12 cellular contexts compared by ENCODE assay signal in the genomic region with DNA sequence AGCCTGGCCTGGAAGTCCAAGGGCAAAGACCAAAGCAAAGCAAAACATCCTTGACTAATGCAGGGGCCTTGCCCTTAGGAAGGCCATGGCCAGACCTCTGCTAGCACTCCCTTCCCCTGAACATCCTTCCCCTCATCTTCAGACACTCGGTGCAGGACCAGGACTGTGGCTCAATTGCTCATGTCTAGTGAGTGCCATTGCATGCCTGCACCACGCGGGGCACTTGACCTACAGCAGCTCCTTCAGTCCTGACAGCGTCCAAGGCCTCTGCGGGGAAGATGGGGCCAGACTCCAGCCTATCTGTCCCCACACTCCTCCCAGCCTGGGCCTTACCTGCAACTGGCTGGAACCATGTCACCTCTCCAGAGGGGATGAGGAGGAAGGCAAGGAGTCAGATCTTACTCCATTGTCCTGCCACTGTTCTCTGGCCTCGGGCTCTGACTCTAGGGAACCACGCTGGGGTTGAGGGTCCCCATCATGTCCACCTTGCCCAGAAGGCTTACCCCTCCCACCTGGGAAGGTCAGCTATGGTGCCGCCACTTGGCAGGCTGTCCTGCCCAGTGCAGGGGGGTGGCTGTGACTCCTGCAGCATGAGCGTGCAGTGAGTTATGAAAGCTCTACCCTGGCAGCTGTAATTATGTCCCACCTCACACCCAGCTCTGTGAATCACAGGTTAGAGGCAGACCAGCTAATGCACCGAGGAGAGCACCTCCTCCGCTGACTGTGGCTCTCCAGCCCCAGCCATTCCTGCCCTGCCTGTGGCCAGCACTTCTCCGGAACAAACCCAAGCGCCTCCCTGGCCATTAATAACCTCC. TPM values are rescaled to one million over a fixed set of nuclear protein-coding genes. Genes with fewer than 3 reads are reported as not detected.
A peak's percentile ranks its signal among the peaks of the same experiment; 100 is the strongest.
DNase-seq lines count a peak whose midpoint lies in the region; TF ChIP-seq lines count a peak whose summit lies in the region.
"Had no signal": no experiment of that assay in that cellular context is flagged by ENCODE, and none has a peak within 500 bp of the region (broad histone marks: within the 10 kb centered on the region; RNA-seq: fewer than 3 reads in every experiment).

No MANE protein-coding gene starts in this region.

- H3K27me3 ChIP-seq in GM06990 (replicated peaks; ENCODE audit: control insufficient read depth, insufficient read depth, low read length), result no peaks in the 10 kb centered on the region; the same call in 1 of the 2 replicates
- no peaks in the 10 kb centered on the region for H3K27me3 ChIP-seq in MM.1S (replicated peaks; ENCODE audit: insufficient read depth, low read length)
- H3K27me3 ChIP-seq in osteoblast (ENCODE audit: insufficient read depth, low read length), result peaks cover 34% of the 10 kb centered on the region
- peaks cover 0 to 49% (median 0%) of the 10 kb centered on the region in 4 donors for H3K27me3 ChIP-seq in esophagus squamous epithelium

- H3K9ac ChIP-seq in MM.1S (ENCODE audit: low read length), result no peak overlapping the region

- intact Hi-C loops in esophagus squamous epithelium (cut with DNase I), result no loop called here

- H2AFZ ChIP-seq in MM.1S (ENCODE audit: low read length) (no peak overlapping the region), osteoblast (ENCODE audit: low read length) (no peak overlapping the region)

- H3K79me2 ChIP-seq in MM.1S (ENCODE audit: low read length), result no peaks in the 10 kb centered on the region
- no peaks in the 10 kb centered on the region for H3K79me2 ChIP-seq in osteoblast (ENCODE audit: insufficient read depth, low read length)

- H4K20me1 ChIP-seq in MM.1S (ENCODE audit: insufficient read depth, low read length) (no peaks in the 10 kb centered on the region), osteoblast (ENCODE audit: insufficient read depth, low read length) (no peaks in the 10 kb centered on the region)

- H3K36me3 ChIP-seq in GM06990 (ENCODE audit: control insufficient read depth, insufficient read depth, low read length) (no peaks in the 10 kb centered on the region), MM.1S (replicated peaks; ENCODE audit: insufficient read depth, low read length) (no peaks in the 10 kb centered on the region), osteoblast (ENCODE audit: insufficient read depth, low read length) (no peaks in the 10 kb centered on the region), esophagus squamous epithelium (no peaks in the 10 kb centered on the region)

- WGBS in esophagus squamous epithelium, 2 donors, result 54 to 60% methylated on average over 8 to 9 of the region's 13 CpGs

- no peaks in the 10 kb centered on the region for H3F3A ChIP-seq in MM.1S (ENCODE audit: insufficient read depth, low read length)

- H3K4me2 ChIP-seq in MM.1S (ENCODE audit: low read depth, low read length) (no peak overlapping the region), osteoblast (ENCODE audit: insufficient read depth, low read length) (no peak overlapping the region)

- H3K27ac ChIP-seq in MM.1S (ENCODE audit: low read length) (no peak overlapping the region), osteoblast (ENCODE audit: low read depth, low read length) (no peak overlapping the region), esophagus squamous epithelium (no peak overlapping the region)
- H3K27ac ChIP-seq: psoas muscle had no signal

- no peak for TF ChIP-seq POLR2A in esophagus squamous epithelium (IDR thresholded peaks at IDR 0.05)

- H3K9me3 ChIP-seq in MM.1S (replicated peaks; ENCODE audit: insufficient read depth, low read length), result no peaks in the 10 kb centered on the region
- no peaks in the 10 kb centered on the region for H3K9me3 ChIP-seq in osteoblast (ENCODE audit: low read depth, low read length)
- no peaks in the 10 kb centered on the region for H3K9me3 ChIP-seq in esophagus squamous epithelium
- H3K9me3 ChIP-seq: psoas muscle had no signal

- H3K4me1 ChIP-seq in MM.1S (ENCODE audit: low read length), result no peaks in the 10 kb centered on the region
- H3K4me1 ChIP-seq in osteoblast (ENCODE audit: insufficient read depth, low read length), result no peaks in the 10 kb centered on the region
- no peaks in the 10 kb centered on the region for H3K4me1 ChIP-seq in esophagus squamous epithelium
- H3K4me1 ChIP-seq: psoas muscle had no signal

- DNase-seq in GM06990 (ENCODE audit: extremely low read depth, insufficient read length), result no peak
- no peak for DNase-seq in MM.1S
- peak; percentile 39 for DNase-seq in ecto neural progenitor cell (ENCODE audit: low spot score)
- DNase-seq in osteoblast (ENCODE audit: insufficient read length, low spot score, missing footprints), result no peak
- DNase-seq in stimulated activated CD4-positive, alpha-beta T cell treated with anti-CD3 and anti-CD28 coated beads, Interleukin-4, amount 100 ng/mL, for 24 hours, result no peak
- DNase-seq in esophagus squamous epithelium (lab: John Stamatoyannopoulos, UW), result no peak
- DNase-seq in A172 (ENCODE audit: low spot score), result no peak
- DNase-seq in HK-2 (ENCODE audit: unreplicated experiment), result no peak
- DNase-seq: activated CD4-positive, alpha-beta T cell treated with anti-CD3 and anti-CD28 coated beads for 1 hour; activated naive CD4-positive, alpha-beta T cell treated with anti-CD3 and anti-CD28 coated beads, Interleukin-2, amount 10 ng/mL, durations not matched to agents 7 days and 5 days; kidney glomerular epithelial cell; psoas muscle had no signal

- TF ChIP-seq CTCF in GM06990 (IDR thresholded peaks at IDR 0.05; ENCODE audit: insufficient read depth, low read length, poor library complexity, severe bottlenecking), result peak; percentile 22
- TF ChIP-seq CTCF in MM.1S (IDR thresholded peaks at IDR 0.05; ENCODE audit: low read length), result peak; percentile 20; the same call in 1 of the 2 replicates
- TF ChIP-seq CTCF in osteoblast (IDR thresholded peaks at IDR 0.05; ENCODE audit: extremely low read depth, low read depth, low read length), result peak; percentile 30
- no peak for TF ChIP-seq CTCF in esophagus squamous epithelium (IDR thresholded peaks at IDR 0.05)

- no peaks in the 10 kb centered on the region for H3K9me2 ChIP-seq in MM.1S (replicated peaks; ENCODE audit: insufficient read depth, low read length)

- no peak overlapping the region for H3K4me3 ChIP-seq in GM06990 (replicated peaks; ENCODE audit: low read depth, low read length)
- H3K4me3 ChIP-seq in MM.1S (ENCODE audit: low read length), result no peak overlapping the region
- H3K4me3 ChIP-seq in osteoblast (ENCODE audit: insufficient read depth, low read length), result no peak overlapping the region
- H3K4me3 ChIP-seq in esophagus squamous epithelium, result no peak overlapping the region
- H3K4me3 ChIP-seq: psoas muscle had no signal

RNA-seq across cellular contexts. Expression of gene DRGX, which starts 16.1 kb away (rescaled TPM):
- total RNA-seq in osteoblast (under 0.01 TPM in 1 of 2 replicates, not detected in the other), esophagus squamous epithelium (not detected)
- not detected in 2 replicates for total RNA-seq in A172 (2014; rRNA removed; shearing (Covaris generic))
- total RNA-seq: psoas muscle had no signal

Comparison
In these comparisons a context has a peak if more than half of its experiments do, and no peak if none do; other contexts are left out.
1. CTCF ChIP-seq: peak in GM06990 (single experiment), MM.1S (single experiment) and osteoblast (single experiment); none in esophagus squamous epithelium (0 of 6).